ENCODE assay signal across 9 cellular contexts in the genomic region with DNA sequence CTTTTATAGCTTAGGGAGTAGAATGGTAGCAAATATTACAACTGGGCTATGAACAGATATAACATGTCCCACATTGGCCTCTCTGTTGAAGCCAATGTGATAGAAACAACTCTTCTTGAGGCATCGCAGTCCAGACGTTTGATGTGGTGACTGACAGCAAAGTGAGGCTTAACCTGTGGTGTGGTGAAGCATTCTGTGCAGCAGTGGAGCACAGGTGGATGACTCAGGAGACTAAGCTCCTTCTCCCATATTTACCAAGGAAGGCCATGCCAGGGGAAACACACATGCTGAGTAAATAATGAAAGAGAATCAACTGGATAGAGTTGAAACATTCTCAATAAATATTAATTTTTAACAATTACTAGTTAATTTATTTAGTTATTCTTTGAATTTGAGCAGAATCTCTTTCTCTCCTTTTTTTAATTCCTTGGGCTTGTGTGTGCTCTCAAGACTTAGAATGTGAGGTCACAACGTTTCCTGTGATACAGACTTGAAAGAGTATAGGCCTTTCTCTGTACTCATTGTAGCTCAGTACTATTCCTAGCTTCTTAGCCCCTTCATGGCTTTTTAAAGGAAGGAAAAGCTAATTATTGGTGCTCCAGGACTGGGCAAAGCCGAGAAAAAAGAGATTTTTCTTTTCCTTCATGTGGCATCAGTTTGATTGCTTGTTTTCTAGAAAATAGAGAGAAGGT. TPM values are rescaled to one million over a fixed set of nuclear protein-coding genes. Genes with fewer than 3 reads are reported as not detected.
"Had no signal": no experiment of that assay in that cellular context is flagged by ENCODE, and none has a peak within 500 bp of the region (broad histone marks: within the 10 kb centered on the region; RNA-seq: fewer than 3 reads in every experiment).

No MANE protein-coding gene starts in this region.

- H3K36me3 ChIP-seq: right atrium auricular region had no signal

- H3K9me3 ChIP-seq: right atrium auricular region had no signal

- H3K36me3 Mint-ChIP-seq: activated naive CD4-positive, alpha-beta T cell treated with anti-CD3 and anti-CD28 coated beads, Interleukin-2, amount 10 ng/mL, durations not matched to agents 7 days and 5 days had no signal

- H3K27ac ChIP-seq: right atrium auricular region, skin epidermis had no signal

- DNase-seq: activated CD4-positive, alpha-beta T cell treated with anti-CD3 and anti-CD28 coated beads, Interleukin-2, amount 50 U/mL, for 48 hours; activated CD8-positive, alpha-beta memory T cell treated with anti-CD3 and anti-CD28 coated beads, Interleukin-2, amount 50 U/mL, for 48 hours; activated naive CD4-positive, alpha-beta T cell treated with anti-CD3 and anti-CD28 coated beads, Interleukin-2, amount 10 ng/mL, durations not matched to agents 7 days and 5 days; effector memory CD4-positive, alpha-beta T cell; naive thymus-derived CD4-positive, alpha-beta T cell had no signal

- H3K4me3 Mint-ChIP-seq: activated naive CD4-positive, alpha-beta T cell treated with anti-CD3 and anti-CD28 coated beads, Interleukin-2, amount 10 ng/mL, durations not matched to agents 7 days and 5 days; naive thymus-derived CD4-positive, alpha-beta T cell had no signal

- ATAC-seq: activated CD4-positive, CD25-positive, alpha-beta regulatory T cell treated with anti-CD3 and anti-CD28 coated beads, Interleukin-2, amount 50 U/mL, for 24 hours had no signal

- H3K4me1 Mint-ChIP-seq: activated naive CD4-positive, alpha-beta T cell treated with anti-CD3 and anti-CD28 coated beads, Interleukin-2, amount 10 ng/mL, durations not matched to agents 7 days and 5 days had no signal

- H3K9me3 Mint-ChIP-seq: activated naive CD4-positive, alpha-beta T cell treated with anti-CD3 and anti-CD28 coated beads, Interleukin-2, amount 10 ng/mL, durations not matched to agents 7 days and 5 days had no signal

- H3K27ac Mint-ChIP-seq: activated naive CD4-positive, alpha-beta T cell treated with anti-CD3 and anti-CD28 coated beads, Interleukin-2, amount 10 ng/mL, durations not matched to agents 7 days and 5 days; naive thymus-derived CD4-positive, alpha-beta T cell had no signal

- H3K4me3 ChIP-seq: right atrium auricular region, skin epidermis had no signal

- H3K27me3 ChIP-seq: right atrium auricular region had no signal

- H3K4me1 ChIP-seq: right atrium auricular region had no signal

RNA-seq across cellular contexts. Expression of gene CRB1, which starts 17.6 kb away (rescaled TPM):
- total RNA-seq: lung microvascular endothelial cell had no signal
